In the genomic region with DNA sequence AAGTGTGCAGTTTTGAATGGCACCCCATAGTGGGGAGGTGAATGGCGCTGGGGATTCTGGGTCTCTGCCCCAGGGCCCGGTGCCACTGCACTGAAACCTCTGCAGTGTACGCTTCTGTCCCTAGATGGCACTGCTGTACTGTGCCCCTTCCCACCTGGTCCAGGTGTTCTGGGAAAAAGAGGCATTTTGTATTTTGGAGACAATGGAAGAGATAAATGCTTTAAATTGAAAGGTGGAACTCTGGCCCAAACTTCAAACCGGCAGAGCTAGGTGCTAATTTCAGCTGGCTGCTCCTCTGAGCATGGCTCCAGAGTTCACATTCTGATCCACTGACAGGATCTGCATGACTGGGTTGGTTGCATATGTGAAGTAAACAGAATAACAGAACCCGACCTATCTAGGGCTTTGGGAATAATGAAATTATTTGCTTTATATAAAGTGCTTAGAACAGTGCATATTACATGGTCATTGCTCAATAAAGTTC, we compare ENCODE assay signal across 8 cellular contexts.
A peak's percentile ranks its signal among the peaks of the same experiment; 100 is the strongest.
DNase-seq lines count a peak whose midpoint lies in the region; ATAC-seq and TF ChIP-seq lines count a peak whose summit lies in the region.

No MANE protein-coding gene starts in this region.

- no peak for ATAC-seq in GM19455 (IDR thresholded peaks at IDR 0.05; ENCODE audit: unreplicated experiment)
- ATAC-seq in GM18520 (IDR thresholded peaks at IDR 0.05; ENCODE audit: unreplicated experiment): no peak

- no peak overlapping the region for H3K4me3 ChIP-seq in GM12864 (ENCODE audit: low read depth, low read length)

- H3K27ac ChIP-seq in 22Rv1: no peak overlapping the region

- TF ChIP-seq CTCF in 22Rv1 (IDR thresholded peaks at IDR 0.05) (peak; percentile 100), GM12864 (IDR thresholded peaks at IDR 0.05; ENCODE audit: low read depth, low read length, missing control alignments) (peak; percentile 79)

- no peak for DNase-seq in GM12864 (ENCODE audit: low read depth)
- DNase-seq in NCI-H2107 treated with DMSO at 0.1 percent for 48 hours (lab: John Stamatoyannopoulos, UW; ENCODE audit: unreplicated experiment): peak; percentile 85
- peak; percentile 45 for DNase-seq in activated naive CD4-positive, alpha-beta T cell treated with anti-CD3 and anti-CD28 coated beads, Interleukin-2, amount 50 U/mL, for 16 hours
- DNase-seq in kidney tubule cell (ENCODE audit: low spot score): peak; percentile 59
- no peak for DNase-seq in KG1 (lab: John Stamatoyannopoulos, UW)

Comparison
In these comparisons a context has a peak if more than half of its experiments do, and no peak if none do; other contexts are left out.
1. DNase-seq: peak in NCI-H2107 treated with DMSO at 0.1 percent for 48 hours (single experiment), activated naive CD4-positive, alpha-beta T cell treated with anti-CD3 and anti-CD28 coated beads, Interleukin-2, amount 50 U/mL, for 16 hours (single experiment) and kidney tubule cell (single experiment); none in GM12864 (single experiment) and KG1 (single experiment).